Comparison of ENCODE assay signal across 10 cellular contexts in the genomic region with DNA sequence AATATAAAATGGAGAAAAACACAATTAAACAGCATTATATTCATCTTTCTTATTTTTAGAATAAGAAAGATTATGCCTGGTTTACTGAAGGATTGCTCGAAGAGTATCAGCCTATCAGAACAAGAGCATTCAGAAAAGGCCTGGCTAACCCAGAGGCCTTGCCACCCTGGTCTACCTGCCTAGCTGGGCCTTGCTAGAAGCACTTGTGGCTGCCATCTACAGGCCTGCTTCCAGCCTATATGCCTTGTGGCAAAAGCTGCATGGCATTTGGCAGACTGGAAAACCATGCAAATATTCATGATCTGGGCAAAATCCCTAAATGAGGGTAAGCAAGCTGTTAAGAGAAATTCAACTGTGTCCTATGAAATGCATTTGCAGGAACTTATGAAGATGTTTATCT. TPM values are rescaled to one million over a fixed set of nuclear protein-coding genes. Genes with fewer than 3 reads are reported as not detected.
A peak's percentile ranks its signal among the peaks of the same experiment; 100 is the strongest.
DNase-seq lines count a peak whose midpoint lies in the region; ATAC-seq and TF ChIP-seq lines count a peak whose summit lies in the region.
"Had no signal": no experiment of that assay in that cellular context is flagged by ENCODE, and none has a peak within 500 bp of the region (broad histone marks: within the 10 kb centered on the region; RNA-seq: fewer than 3 reads in every experiment).

No MANE protein-coding gene starts in this region.

- no peak overlapping the region for H3K9ac ChIP-seq in MM.1S (ENCODE audit: low read length)

- H3K9me3 ChIP-seq in MM.1S (replicated peaks; ENCODE audit: insufficient read depth, low read length): no peaks in the 10 kb centered on the region
- H3K9me3 ChIP-seq: SJCRH30 had no signal

- H3K9me2 ChIP-seq in MM.1S (replicated peaks; ENCODE audit: insufficient read depth, low read length): no peaks in the 10 kb centered on the region

- no peaks in the 10 kb centered on the region for H3K36me3 ChIP-seq in MM.1S (replicated peaks; ENCODE audit: insufficient read depth, low read length)
- H3K36me3 ChIP-seq: SJCRH30 had no signal

- no peak overlapping the region for H2AFZ ChIP-seq in MM.1S (ENCODE audit: low read length)

- TF ChIP-seq CTCF in MM.1S (IDR thresholded peaks at IDR 0.05; ENCODE audit: low read length) (peak; percentile 33; the same call in 1 of the 2 replicates), cardiac fibroblast (IDR thresholded peaks at IDR 0.05; ENCODE audit: low read depth, low read length) (peak; percentile 12)

- no peak overlapping the region for H3K4me3 ChIP-seq in MM.1S (ENCODE audit: low read length)
- no peak overlapping the region for H3K4me3 ChIP-seq in cardiac fibroblast (replicated peaks in 1 of 2; ENCODE audit: low read depth in 2 of 2, low read length in 2 of 2)
- H3K4me3 ChIP-seq: SJCRH30 had no signal

- H4K20me1 ChIP-seq in MM.1S (ENCODE audit: insufficient read depth, low read length): no peaks in the 10 kb centered on the region

- H3K27ac ChIP-seq in MM.1S (ENCODE audit: low read length): no peak overlapping the region
- H3K27ac ChIP-seq: SJCRH30 had no signal

- no peaks in the 10 kb centered on the region for H3K27me3 ChIP-seq in MM.1S (replicated peaks; ENCODE audit: insufficient read depth, low read length)
- H3K27me3 ChIP-seq: SJCRH30 had no signal

- H3K79me2 ChIP-seq in MM.1S (ENCODE audit: low read length): no peaks in the 10 kb centered on the region

- H3F3A ChIP-seq in MM.1S (ENCODE audit: insufficient read depth, low read length): no peaks in the 10 kb centered on the region

- H3K4me1 ChIP-seq in MM.1S (ENCODE audit: low read length): no peaks in the 10 kb centered on the region

- DNase-seq in NCI-H2107 treated with DMSO at 0.1 percent for 48 hours (lab: John Stamatoyannopoulos, UW; ENCODE audit: unreplicated experiment) (peak; percentile 25), NCI-H2107 (lab: John Stamatoyannopoulos, UW) (no peak), MM.1S (peak; percentile 25), cardiac fibroblast (ENCODE audit: low read depth in 2 of 2) (peak in 1 of 2 donors; percentile 5), mucosa of gallbladder (ENCODE audit: low spot score) (peak; percentile 44), SW 1271 (lab: John Stamatoyannopoulos, UW) (no peak)
- DNase-seq: activated T-cell treated with anti-CD3 and anti-CD28 coated beads for 4 hours, SJCRH30 had no signal

- ATAC-seq in HG03108 (IDR thresholded peaks at IDR 0.05; ENCODE audit: unreplicated experiment) (no peak), GM21619 (IDR thresholded peaks at IDR 0.05; ENCODE audit: unreplicated experiment) (no peak)

- no peak overlapping the region for H3K4me2 ChIP-seq in MM.1S (ENCODE audit: low read depth, low read length)

RNA-seq across cellular contexts. Expression of gene ATP13A4, which starts 9.3 kb away (rescaled TPM):
- total RNA-seq in mucosa of gallbladder: 47.2 TPM

RNA-seq across cellular contexts. Expression of gene OPA1, which starts 29.0 kb away (rescaled TPM):
- total RNA-seq in mucosa of gallbladder: 41.5 TPM

Comparison
In these comparisons a context has a peak if more than half of its experiments do, and no peak if none do; other contexts are left out.
1. DNase-seq: peak in NCI-H2107 treated with DMSO at 0.1 percent for 48 hours (single experiment), MM.1S (single experiment) and mucosa of gallbladder (single experiment); none in NCI-H2107 (single experiment) and SW 1271 (0 of 2).